ENCODE assay signal across 9 cellular contexts in genomic region chr7:114047889-114048288, GRCh38.
DNase-seq lines count a peak whose midpoint lies in the region; ATAC-seq and TF ChIP-seq lines count a peak whose summit lies in the region.
"Had no signal": no experiment of that assay in that cellular context is flagged by ENCODE, and none has a peak within 500 bp of the region (broad histone marks: within the 10 kb centered on the region; RNA-seq: fewer than 3 reads in every experiment).

No MANE protein-coding gene starts in this region.

- no peaks in the 10 kb centered on the region for H3K27me3 Mint-ChIP-seq in T-helper 17 cell

- H3K4me1 ChIP-seq in right cardiac atrium (ENCODE audit: control insufficient read depth, insufficient read depth, low read length) (peaks cover 3% of the 10 kb centered on the region), suprapubic skin (no peaks in the 10 kb centered on the region)

- H3K4me1 Mint-ChIP-seq in T-helper 17 cell = peaks cover 12% of the 10 kb centered on the region

- H3K36me3 ChIP-seq in suprapubic skin = no peaks in the 10 kb centered on the region

- no peaks in the 10 kb centered on the region for H3K36me3 Mint-ChIP-seq in T-helper 17 cell (ENCODE audit: low read depth)

- ATAC-seq in right cardiac atrium (no peak), left cardiac atrium (no peak), T-helper 17 cell (peak; percentile 41)

- no peak for TF ChIP-seq EP300 in suprapubic skin (IDR thresholded peaks at IDR 0.05)

- WGBS in right cardiac atrium = 79% methylated on average over 2 of the region's 2 CpGs
- WGBS in suprapubic skin = 71% methylated on average over 2 of the region's 2 CpGs
- 68 to 77% methylated on average over 2 of the region's 2 CpGs for WGBS in lower leg skin, 2 donors

- H3K27ac Mint-ChIP-seq in T-helper 17 cell = peak overlapping the region; percentile 76

- intact Hi-C loops in right cardiac atrium (cut with DNase I) = no loop called here
- intact Hi-C loops in left cardiac atrium (cut with DNase I) = no loop called here
- intact Hi-C loops in lower leg skin (cut with DNase I; ENCODE audit: low total_unique reads) = no loop called here

- peak overlapping the region; percentile 41 for H3K4me3 ChIP-seq in right cardiac atrium (ENCODE audit: low read length)
- H3K4me3 ChIP-seq in suprapubic skin = no peak overlapping the region
- no peak overlapping the region for H3K4me3 ChIP-seq in lower leg skin (ENCODE audit: low read depth, poor library complexity, severe bottlenecking)

- no peak for DNase-seq in right cardiac atrium
- DNase-seq in left cardiac atrium = no peak
- DNase-seq in T-helper 17 cell = no peak
- DNase-seq in fibroblast of the conjunctiva (ENCODE audit: low read depth) = peak; percentile 6
- no peak for DNase-seq in NCI-H1694 (lab: John Stamatoyannopoulos, UW)
- DNase-seq in suprapubic skin (ENCODE audit: low spot score in 2 of 2) = no peak
- no peak for DNase-seq in lower leg skin (ENCODE audit: low spot score in 2 of 2)
- DNase-seq in activated gamma-delta T cell (lab: John Stamatoyannopoulos, UW) = no peak
- DNase-seq: NCI-H1436 treated with DMSO at 0.1 percent for 48 hours had no signal

- H3K27ac ChIP-seq in right cardiac atrium (ENCODE audit: low read length) (no peak overlapping the region), suprapubic skin (no peak overlapping the region)

- no peak for TF ChIP-seq CTCF in suprapubic skin (IDR thresholded peaks at IDR 0.05)
- TF ChIP-seq CTCF in lower leg skin (IDR thresholded peaks at IDR 0.05) = no peak

- H3K4me3 Mint-ChIP-seq in T-helper 17 cell = peak overlapping the region; percentile 88

- no peaks in the 10 kb centered on the region for H3K27me3 ChIP-seq in right cardiac atrium (ENCODE audit: control insufficient read depth, insufficient read depth)
- H3K27me3 ChIP-seq in suprapubic skin = no peaks in the 10 kb centered on the region

- no peak for TF ChIP-seq POLR2A in suprapubic skin (IDR thresholded peaks at IDR 0.05)
- TF ChIP-seq POLR2A in lower leg skin (IDR thresholded peaks at IDR 0.05) = no peak

- H3K9me3 ChIP-seq in right cardiac atrium (ENCODE audit: control insufficient read depth, low read length) (no peaks in the 10 kb centered on the region), T-helper 17 cell (ENCODE audit: control insufficient read depth, low read length, poor library complexity, severe bottlenecking) (no peaks in the 10 kb centered on the region), suprapubic skin (no peaks in the 10 kb centered on the region)
